In genomic region chr12:6586569-6586968, GRCh38 we compare ENCODE assay signal across 3 cellular contexts. TPM values are rescaled to one million over a fixed set of nuclear protein-coding genes. Genes with fewer than 3 reads are reported as not detected.
"Had no signal": no experiment of that assay in that cellular context is flagged by ENCODE, and none has a peak within 500 bp of the region (broad histone marks: within the 10 kb centered on the region; RNA-seq: fewer than 3 reads in every experiment).

No MANE protein-coding gene starts in this region.

RNA-seq across cellular contexts. Expression of gene LPAR5, which starts 49.2 kb away (rescaled TPM):
- total RNA-seq: NCI-H460, RPMI7951, SJCRH30 had no signal
